8 cellular contexts compared by ENCODE assay signal in the genomic region with DNA sequence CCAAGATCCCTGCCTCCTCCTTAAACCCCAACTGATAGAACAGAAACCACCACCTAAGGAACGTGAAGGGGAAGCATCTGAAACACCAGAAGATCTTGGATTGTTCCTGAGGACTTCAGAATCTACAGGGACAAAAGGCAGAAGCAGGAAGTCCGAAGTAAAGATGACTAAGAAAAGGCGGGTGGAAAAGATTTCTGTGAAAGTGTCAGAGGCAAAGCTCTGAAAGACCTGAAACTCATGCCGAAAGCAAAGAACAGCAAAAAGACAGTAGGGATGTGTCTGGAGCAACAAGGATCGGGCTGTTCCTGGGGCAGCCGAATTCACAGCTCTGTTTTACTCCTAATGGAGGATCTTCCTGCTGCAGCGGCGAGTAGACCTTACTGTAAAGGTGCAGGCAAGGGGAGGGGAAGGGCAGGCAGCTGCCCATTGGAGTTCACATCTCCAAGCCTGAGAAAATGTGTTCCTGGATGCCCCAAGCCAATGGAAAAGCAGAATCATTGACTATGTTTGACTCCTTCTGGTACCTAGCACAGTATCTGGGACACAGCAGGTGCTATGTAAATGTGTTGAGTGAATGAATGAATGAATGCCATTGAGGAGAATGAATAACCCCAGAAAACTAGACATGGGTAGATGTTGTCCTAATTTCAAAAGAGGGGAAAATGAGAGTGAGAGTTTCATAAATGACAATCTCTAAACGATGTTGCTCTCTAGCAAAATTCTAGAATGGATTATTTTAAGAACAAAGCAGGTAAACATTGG. TPM values are rescaled to one million over a fixed set of nuclear protein-coding genes. Genes with fewer than 3 reads are reported as not detected.
DNase-seq lines count a peak whose midpoint lies in the region; ATAC-seq lines count a peak whose summit lies in the region.

No MANE protein-coding gene starts in this region.

- no peaks in the 10 kb centered on the region for H3K9me3 ChIP-seq in iPS-18c (ENCODE audit: control insufficient read depth, insufficient read depth, low read length)

- H3K4me3 Mint-ChIP-seq in activated naive CD8-positive, alpha-beta T cell treated with anti-CD3 and anti-CD28 coated beads, Interleukin-2, amount 50 U/mL, for 24 hours, result peak overlapping the region; percentile 91

- H3K4me3 ChIP-seq in Jurkat, Clone E6-1 (ENCODE audit: low read length), result peak overlapping the region; percentile 78
- peak overlapping the region; percentile 60 for H3K4me3 ChIP-seq in iPS-18c (ENCODE audit: insufficient read depth, low read depth, low read length)
- peak overlapping the region; percentile 48 to 75 (median 58) for H3K4me3 ChIP-seq in skin epidermis

- H3K27me3 Mint-ChIP-seq in activated naive CD8-positive, alpha-beta T cell treated with anti-CD3 and anti-CD28 coated beads, Interleukin-2, amount 50 U/mL, for 24 hours, result peaks cover 7% of the 10 kb centered on the region

- no peak for ATAC-seq in activated naive CD8-positive, alpha-beta T cell treated with anti-CD3 and anti-CD28 coated beads, Interleukin-2, amount 50 U/mL, for 24 hours
- ATAC-seq in HG02610 (IDR thresholded peaks at IDR 0.05; ENCODE audit: unreplicated experiment), result no peak
- no peak for ATAC-seq in HG03469 (IDR thresholded peaks at IDR 0.05; ENCODE audit: unreplicated experiment)

- peaks cover 46% of the 10 kb centered on the region for H3K4me1 Mint-ChIP-seq in activated naive CD8-positive, alpha-beta T cell treated with anti-CD3 and anti-CD28 coated beads, Interleukin-2, amount 50 U/mL, for 24 hours

- peaks cover 3% of the 10 kb centered on the region for H3K9me3 Mint-ChIP-seq in activated naive CD8-positive, alpha-beta T cell treated with anti-CD3 and anti-CD28 coated beads, Interleukin-2, amount 50 U/mL, for 24 hours

- peak overlapping the region; percentile 90 for H3K27ac Mint-ChIP-seq in activated naive CD8-positive, alpha-beta T cell treated with anti-CD3 and anti-CD28 coated beads, Interleukin-2, amount 50 U/mL, for 24 hours

- peaks cover 4% of the 10 kb centered on the region for H3K36me3 Mint-ChIP-seq in activated naive CD8-positive, alpha-beta T cell treated with anti-CD3 and anti-CD28 coated beads, Interleukin-2, amount 50 U/mL, for 24 hours (ENCODE audit: low read depth)

- H3K27ac ChIP-seq in skin epidermis, result peak overlapping the region in 19 of 21 experiments; percentile 53 to 94 (median 85)

- DNase-seq in NCI-H82 (lab: John Stamatoyannopoulos, UW) (peak; percentile 49), NCI-H82 treated with DMSO at 0.1 percent for 48 hours (lab: John Stamatoyannopoulos, UW; ENCODE audit: unreplicated experiment) (no peak)
- no peak for DNase-seq in Jurkat, Clone E6-1 (ENCODE audit: low read depth, low spot score)
- DNase-seq in activated naive CD8-positive, alpha-beta T cell treated with anti-CD3 and anti-CD28 coated beads, Interleukin-2, amount 50 U/mL, for 24 hours, result no peak

RNA-seq across cellular contexts. Expression of gene PDIA4, which starts 40.4 kb away (rescaled TPM):
- polyA plus RNA-seq in Jurkat, Clone E6-1 (2012; ENCODE audit: insufficient read depth, insufficient read length), result 75.9 TPM
